ENCODE assay signal across 13 cellular contexts in the genomic region with DNA sequence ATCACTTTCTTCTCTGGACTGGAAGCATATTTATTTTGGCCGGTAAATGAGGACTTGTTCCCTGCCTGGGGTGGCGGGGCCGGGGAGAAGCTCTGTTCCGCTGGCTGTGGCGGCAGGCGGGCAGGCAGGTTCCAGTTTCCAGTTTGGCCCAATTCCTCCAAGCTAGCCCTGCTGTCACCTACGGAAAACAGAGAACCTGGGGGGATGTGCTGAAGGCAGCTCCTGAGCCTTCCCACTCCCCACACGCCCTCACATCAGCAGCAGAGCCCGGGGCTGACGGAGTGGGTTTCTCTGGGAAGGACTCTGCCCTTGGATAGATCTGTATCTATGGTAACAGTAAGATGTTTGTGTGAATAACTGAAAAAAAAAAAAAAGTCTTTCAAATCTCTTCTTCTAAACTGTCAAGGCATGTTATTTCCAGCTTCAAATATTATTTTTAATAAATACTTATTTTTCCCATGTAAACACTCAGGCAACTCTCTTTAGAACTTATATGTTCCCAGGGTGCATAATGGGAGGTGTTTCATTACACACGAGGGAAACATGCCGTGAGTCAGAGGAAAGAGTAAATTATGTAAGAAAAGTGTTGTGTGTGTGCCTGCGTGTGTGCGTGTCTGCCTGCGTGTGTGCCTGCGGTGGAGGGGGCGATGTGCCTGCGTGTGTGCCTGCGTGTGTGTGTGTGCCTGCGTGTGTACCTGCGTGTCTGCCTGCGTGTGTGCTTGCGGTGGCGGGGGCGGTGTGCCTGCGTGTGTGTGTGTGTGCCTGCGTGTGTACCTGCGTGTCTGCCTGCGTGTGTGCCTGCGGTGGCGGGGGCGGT.
DNase-seq lines count a peak whose midpoint lies in the region; ATAC-seq and TF ChIP-seq lines count a peak whose summit lies in the region.
"Had no signal": no experiment of that assay in that cellular context is flagged by ENCODE, and none has a peak within 500 bp of the region (broad histone marks: within the 10 kb centered on the region; RNA-seq: fewer than 3 reads in every experiment).

No MANE protein-coding gene starts in this region.

- peak overlapping the region; percentile 98 for H2BK12ac ChIP-seq in neuronal stem cell (ENCODE audit: low read length)

- in situ Hi-C loops in G401 (cut with HindIII; ENCODE audit: low sequenced_read_pairs): no loop called here

- H4K91ac ChIP-seq in neuronal stem cell (ENCODE audit: low read depth, low read length, poor library complexity): no peak overlapping the region

- H4K8ac ChIP-seq in neuronal stem cell (ENCODE audit: low read depth, low read length): peak overlapping the region; percentile 84

- peak overlapping the region; percentile 73 for H2AFZ ChIP-seq in neuronal stem cell (ENCODE audit: low read length)

- peak; percentile 34 for DNase-seq in AG09309 (ENCODE audit: low read depth)
- DNase-seq in NCI-H2227 (lab: John Stamatoyannopoulos, UW; ENCODE audit: unreplicated experiment): peak; percentile 65
- DNase-seq in epithelial cell of proximal tubule (ENCODE audit: low read depth): no peak
- no peak for DNase-seq in neuronal stem cell (ENCODE audit: low spot score)
- no peak for DNase-seq in C1 segment of cervical spinal cord (lab: John Stamatoyannopoulos, UW)
- DNase-seq in G401 (ENCODE audit: low spot score): no peak
- no peak for DNase-seq in omental fat pad (ENCODE audit: low spot score)
- DNase-seq in HPDE6-E6E7 (ENCODE audit: extremely low spot score): no peak
- DNase-seq: amniotic stem cell; NK-92 treated with Interleukin-12 subunit alpha and Interleukin-12 subunit beta, amount 100 ng/mL, for 24 hours; T-cell had no signal

- no peak overlapping the region for H3K4me2 ChIP-seq in neuronal stem cell (ENCODE audit: insufficient read depth, low read length, poor library complexity, severe bottlenecking)

- TF ChIP-seq CTCF in AG09309 (IDR thresholded peaks at IDR 0.05; ENCODE audit: control insufficient read depth, insufficient read depth, low read depth, low read length, missing control alignments) (no peak), epithelial cell of proximal tubule (conservative IDR thresholded peaks at IDR 0.05; ENCODE audit: low read depth, low read length) (no peak), omental fat pad (IDR thresholded peaks at IDR 0.05) (no peak)

- H3K4ac ChIP-seq in neuronal stem cell (ENCODE audit: low read length): no peak overlapping the region

- H2BK15ac ChIP-seq in neuronal stem cell (ENCODE audit: low read length): peak overlapping the region; percentile 30

- H3K18ac ChIP-seq in neuronal stem cell (ENCODE audit: low read length): peak overlapping the region; percentile 77

- H3K14ac ChIP-seq in neuronal stem cell (ENCODE audit: low read length): peak overlapping the region; percentile 99

- no peaks in the 10 kb centered on the region for H3K27me3 ChIP-seq in neuronal stem cell (ENCODE audit: control insufficient read depth in 3 of 3, insufficient read depth in 3 of 3, low read depth in 1 of 3, low read length in 3 of 3)
- H3K27me3 ChIP-seq: gastroesophageal sphincter had no signal

- no peak overlapping the region for H3K27ac ChIP-seq in neuronal stem cell (replicated peaks; ENCODE audit: low read length)
- H3K27ac ChIP-seq: C4-2B, gastroesophageal sphincter had no signal

- H2AK5ac ChIP-seq in neuronal stem cell (ENCODE audit: low read depth, low read length): peak overlapping the region; percentile 58

- H2BK5ac ChIP-seq in neuronal stem cell (ENCODE audit: low read length): no peak overlapping the region

- H2BK120ac ChIP-seq in neuronal stem cell (ENCODE audit: low read depth, low read length): no peak overlapping the region

- H3K79me1 ChIP-seq in neuronal stem cell (ENCODE audit: low read depth, low read length): no peaks in the 10 kb centered on the region

- no peak for ATAC-seq in omental fat pad (ENCODE audit: low FRiP score)
- ATAC-seq: gastroesophageal sphincter, T-cell had no signal

- no CpG with 5 or more reads among the region's 32 CpGs for WGBS in neuronal stem cell (ENCODE audit: extremely low coverage in 2 of 2, insufficient read length in 2 of 2, insufficient replicate concordance in 1 of 2), 2 donors

- no peaks in the 10 kb centered on the region for H3K9me3 ChIP-seq in neuronal stem cell (replicated peaks in 1 of 2; ENCODE audit: control insufficient read depth in 2 of 2, insufficient read depth in 1 of 2, low read depth in 1 of 2, low read length in 2 of 2)
- H3K9me3 ChIP-seq: gastroesophageal sphincter had no signal

- peaks cover 0 to 7% of the 10 kb centered on the region in 2 donors for H3K4me1 ChIP-seq in neuronal stem cell (ENCODE audit: control insufficient read depth in 2 of 2, insufficient read depth in 1 of 2, low read depth in 1 of 2, low read length in 2 of 2)

- no peaks in the 10 kb centered on the region for H3K36me3 ChIP-seq in neuronal stem cell (replicated peaks in 1 of 2; ENCODE audit: control insufficient read depth in 2 of 2, insufficient read depth in 2 of 2, low read length in 2 of 2)
- H3K36me3 ChIP-seq: gastroesophageal sphincter had no signal

- peak overlapping the region; percentile 84 for H3K9ac ChIP-seq in neuronal stem cell (ENCODE audit: low read depth, low read length, poor library complexity)

- H3K4me3 ChIP-seq in AG09309 (ENCODE audit: control insufficient read depth, low read depth, low read length) (peak overlapping the region; percentile 2), epithelial cell of proximal tubule (ENCODE audit: low read depth, low read length) (peak overlapping the region; percentile 44), neuronal stem cell (ENCODE audit: low read length in 2 of 2) (peak overlapping the region in 1 of 2 donors; percentile 63)

- peak overlapping the region; percentile 93 for H3K23ac ChIP-seq in neuronal stem cell (ENCODE audit: low read depth, low read length, poor library complexity)

Comparison
In these comparisons a context has a peak if more than half of its experiments do, and no peak if none do; other contexts are left out.
1. DNase-seq: peak in AG09309 (single experiment) and NCI-H2227 (single experiment); none in epithelial cell of proximal tubule (single experiment), neuronal stem cell (single experiment), C1 segment of cervical spinal cord (0 of 14), G401 (single experiment), omental fat pad (single experiment) and HPDE6-E6E7 (single experiment).